1 cellular context compared by ENCODE assay signal in the genomic region with DNA sequence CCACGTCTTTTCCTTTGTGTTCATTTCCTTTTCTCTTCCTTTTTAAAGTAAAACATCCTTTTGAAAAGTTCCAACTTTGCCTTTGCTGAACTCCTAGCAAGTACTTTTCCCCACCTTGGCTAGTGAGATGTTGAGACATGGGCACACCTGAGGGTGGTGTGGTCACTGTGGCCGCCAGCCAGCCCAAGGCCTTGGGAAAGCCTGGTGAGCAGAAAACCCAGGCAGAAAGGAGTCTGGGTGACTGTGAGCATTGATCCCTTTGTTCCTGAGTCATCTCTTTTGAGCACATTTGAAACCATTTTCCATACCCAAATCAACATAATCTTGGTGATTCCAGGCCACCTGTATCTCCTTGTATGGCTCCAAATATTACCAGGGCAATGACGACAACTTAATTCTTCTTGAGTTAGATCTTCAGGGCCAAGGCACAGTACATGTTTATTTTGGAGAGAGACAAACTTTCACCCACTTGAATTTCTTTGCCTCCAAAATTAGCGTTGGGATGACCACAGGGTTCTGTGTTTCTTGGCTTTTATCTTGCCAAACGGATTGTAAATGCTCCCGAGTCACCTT.
TF ChIP-seq lines count a peak whose summit lies in the region.

No MANE protein-coding gene starts in this region.

TF ChIP-seq in liver, 16 proteins besides CTCF, POLR2A, EP300 and RAD21 (continued from another document):
- TF ChIP-seq, protein P1, sequence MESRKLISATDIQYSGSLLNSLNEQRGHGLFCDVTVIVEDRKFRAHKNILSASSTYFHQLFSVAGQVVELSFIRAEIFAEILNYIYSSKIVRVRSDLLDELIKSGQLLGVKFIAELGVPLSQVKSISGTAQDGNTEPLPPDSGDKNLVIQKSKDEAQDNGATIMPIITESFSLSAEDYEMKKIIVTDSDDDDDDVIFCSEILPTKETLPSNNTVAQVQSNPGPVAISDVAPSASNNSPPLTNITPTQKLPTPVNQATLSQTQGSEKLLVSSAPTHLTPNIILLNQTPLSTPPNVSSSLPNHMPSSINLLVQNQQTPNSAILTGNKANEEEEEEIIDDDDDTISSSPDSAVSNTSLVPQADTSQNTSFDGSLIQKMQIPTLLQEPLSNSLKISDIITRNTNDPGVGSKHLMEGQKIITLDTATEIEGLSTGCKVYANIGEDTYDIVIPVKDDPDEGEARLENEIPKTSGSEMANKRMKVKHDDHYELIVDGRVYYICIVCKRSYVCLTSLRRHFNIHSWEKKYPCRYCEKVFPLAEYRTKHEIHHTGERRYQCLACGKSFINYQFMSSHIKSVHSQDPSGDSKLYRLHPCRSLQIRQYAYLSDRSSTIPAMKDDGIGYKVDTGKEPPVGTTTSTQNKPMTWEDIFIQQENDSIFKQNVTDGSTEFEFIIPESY (IDR thresholded peaks at IDR 0.05) = no peak
TF ChIP-seq in liver: peak in this region for 0.
